8 cellular contexts compared by ENCODE assay signal in genomic region chr20:33591901-33592300, GRCh38.
DNase-seq lines count a peak whose midpoint lies in the region; ATAC-seq and TF ChIP-seq lines count a peak whose summit lies in the region.
"Not testable (repeated sequence)": the region's sequence is repeated elsewhere in the genome, so short reads cannot be mapped to it uniquely, and the experiment has no call there.

No MANE protein-coding gene starts in this region.

- not testable (repeated sequence) for TF ChIP-seq POLR2A in erythroblast (IDR thresholded peaks at IDR 0.05; ENCODE audit: low read length)

- CTCF ChIA-PET in CD4-positive, alpha-beta T cell (lab: Charles Lee) = not testable (repeated sequence)

- peak in 5 of 10 experiments; percentile 1 to 8 (median 7) for DNase-seq in CD4-positive, alpha-beta T cell
- peak; percentile 2 for DNase-seq in T follicular helper cell (ENCODE audit: low read depth)
- peak; percentile 54 to 57 for DNase-seq in activated CD4-positive, alpha-beta T cell treated with anti-CD3 and anti-CD28 coated beads for 24 hours (ENCODE audit: low read depth in 2 of 2)
- DNase-seq in activated CD8-positive, alpha-beta memory T cell treated with anti-CD3 and anti-CD28 coated beads, Interleukin-2, amount 50 U/mL, for 24 hours (ENCODE audit: extremely low read depth) = peak; percentile 51
- DNase-seq in activated gamma-delta T cell treated with anti-CD3 and anti-CD28 coated beads, Interleukin-2, amount 50 U/mL, for 16 hours (ENCODE audit: low read depth) = peak; percentile 17
- DNase-seq in erythroblast (lab: John Stamatoyannopoulos, UW) = peak; percentile 86 to 90
- peak; percentile 74 to 79 for DNase-seq in stimulated activated CD4-positive, alpha-beta T cell treated with anti-CD3 and anti-CD28 coated beads, Interleukin-2, amount 100 ng/mL, for 24 hours
- peak; percentile 44 to 66 for DNase-seq in stimulated activated CD8-positive, alpha-beta memory T cell treated with anti-CD3 and anti-CD28 coated beads, Interleukin-2, amount 100 ng/mL, for 48 hours (ENCODE audit: low read depth in 2 of 2)

- intact Hi-C loops in CD4-positive, alpha-beta T cell (cut with DNase I, micrococcal nuclease) = not testable (repeated sequence)

- not testable (repeated sequence) for ATAC-seq in CD4-positive, alpha-beta T cell (ENCODE audit: poor library complexity)

- TF ChIP-seq CTCF in CD4-positive, alpha-beta T cell (IDR thresholded peaks at IDR 0.05) = not testable (repeated sequence)

- H3K4me1 Mint-ChIP-seq in CD4-positive, alpha-beta T cell (ENCODE audit: low read depth) = not testable (repeated sequence)

- H3K27me3 ChIP-seq in CD4-positive, alpha-beta T cell (ENCODE audit: control insufficient read depth, insufficient read depth, low read length) = not testable (repeated sequence)

- POLR2A ChIA-PET in CD4-positive, alpha-beta T cell (lab: Charles Lee) = not testable (repeated sequence)

- H3K9me3 ChIP-seq in CD4-positive, alpha-beta T cell (ENCODE audit: control insufficient read depth, low read length) = not testable (repeated sequence)

- H3K27ac Mint-ChIP-seq in CD4-positive, alpha-beta T cell = peak overlapping the region; percentile 36

- H3K27me3 Mint-ChIP-seq in CD4-positive, alpha-beta T cell = not testable (repeated sequence)

- H3K9me3 Mint-ChIP-seq in CD4-positive, alpha-beta T cell = not testable (repeated sequence)

- not testable (repeated sequence) for H3K36me3 Mint-ChIP-seq in CD4-positive, alpha-beta T cell (ENCODE audit: low read depth)

- H3K27ac ChIP-seq in CD4-positive, alpha-beta T cell (ENCODE audit: low read depth, low read length) = not testable (repeated sequence)

- not testable (repeated sequence) for H3K4me3 Mint-ChIP-seq in CD4-positive, alpha-beta T cell
